In genomic region chr6:87243812-87244211, GRCh38 we compare ENCODE assay signal across 24 cellular contexts.
DNase-seq lines count a peak whose midpoint lies in the region; ATAC-seq lines count a peak whose summit lies in the region.
"Had no signal": no experiment of that assay in that cellular context is flagged by ENCODE, and none has a peak within 500 bp of the region (broad histone marks: within the 10 kb centered on the region; RNA-seq: fewer than 3 reads in every experiment).

No MANE protein-coding gene starts in this region.

- H3K4me3 ChIP-seq in BLaER1 treated with 17β-estradiol and CSF1 and Interleukin-3, amounts not matched to agents 10 nM and 100 nM, result peak overlapping the region in 2 of 10 experiments; percentile 45; a peak in 4 of 20 replicates
- H3K4me3 ChIP-seq: GM12878 had no signal

- peaks cover 0 to 5% (median 0%) of the 10 kb centered on the region in 11 experiments; a peak in 1 of 22 replicates for H4K20me1 ChIP-seq in BLaER1 treated with 17β-estradiol and CSF1 and Interleukin-3, amounts not matched to agents 10 nM and 100 nM

- peak overlapping the region in 7 of 11 experiments; percentile 11 to 69 (median 49); a peak in 12 of 22 replicates for H3K27ac ChIP-seq in BLaER1 treated with 17β-estradiol and CSF1 and Interleukin-3, amounts not matched to agents 10 nM and 100 nM
- H3K27ac ChIP-seq: C4-2B had no signal

- peaks cover 15 to 43% (median 33%) of the 10 kb centered on the region in 11 experiments for H3K36me3 ChIP-seq in BLaER1 treated with 17β-estradiol and CSF1 and Interleukin-3, amounts not matched to agents 10 nM and 100 nM

- H3K4me1 ChIP-seq in BLaER1 treated with 17β-estradiol and CSF1 and Interleukin-3, amounts not matched to agents 10 nM and 100 nM, result peaks cover 0 to 24% (median 13%) of the 10 kb centered on the region in 10 experiments; a peak in 11 of 20 replicates

- peak overlapping the region in 2 of 11 experiments; percentile 46 to 50; a peak in 2 of 22 replicates for H3K9ac ChIP-seq in BLaER1 treated with 17β-estradiol and CSF1 and Interleukin-3, amounts not matched to agents 10 nM and 100 nM

- no peaks in the 10 kb centered on the region for H3K27me3 ChIP-seq in BLaER1 treated with 17β-estradiol and CSF1 and Interleukin-3, amounts not matched to agents 10 nM and 100 nM

- ATAC-seq in GM21381 (IDR thresholded peaks at IDR 0.05; ENCODE audit: unreplicated experiment), result peak; percentile 54
- peak; percentile 59 for ATAC-seq in HG03066 (IDR thresholded peaks at IDR 0.05; ENCODE audit: low read depth, unreplicated experiment)
- no peak for ATAC-seq in HG03354 (IDR thresholded peaks at IDR 0.05; ENCODE audit: poor library complexity, severe bottlenecking, unreplicated experiment)
- ATAC-seq: GM12878, Panc1, SK-N-SH treated with all-trans-retinoic acid at 6 μM for 48 hours, T-cell had no signal

- peaks cover 0 to 31% (median 11%) of the 10 kb centered on the region in 11 experiments; a peak in 13 of 22 replicates for H3K9me3 ChIP-seq in BLaER1 treated with 17β-estradiol and CSF1 and Interleukin-3, amounts not matched to agents 10 nM and 100 nM (replicated peaks in 1 of 11)

- peak; percentile 67 for DNase-seq in foreskin melanocyte
- DNase-seq in NCI-H1694 treated with DMSO at 0.1 percent for 48 hours (lab: John Stamatoyannopoulos, UW), result no peak
- DNase-seq in anterior cingulate cortex (lab: John Stamatoyannopoulos, UW), result no peak
- DNase-seq: 8988T; CD8-positive, alpha-beta memory T cell; DND-41; KBM-7; NCI-H1105 treated with DMSO at 0.1 percent for 48 hours; NCI-H2081; NCI-H2171; NCI-H345; NCI-H524; NCI-H774; NK-92 treated with Interleukin-12 subunit alpha and Interleukin-12 subunit beta, amount 100 ng/mL, for 24 hours; SIG-M5; T-cell had no signal

- peak overlapping the region in 7 of 11 experiments; percentile 37 to 68 (median 59); a peak in 15 of 22 replicates for H3K4me2 ChIP-seq in BLaER1 treated with 17β-estradiol and CSF1 and Interleukin-3, amounts not matched to agents 10 nM and 100 nM
